ENCODE assay signal across 8 cellular contexts in the genomic region with DNA sequence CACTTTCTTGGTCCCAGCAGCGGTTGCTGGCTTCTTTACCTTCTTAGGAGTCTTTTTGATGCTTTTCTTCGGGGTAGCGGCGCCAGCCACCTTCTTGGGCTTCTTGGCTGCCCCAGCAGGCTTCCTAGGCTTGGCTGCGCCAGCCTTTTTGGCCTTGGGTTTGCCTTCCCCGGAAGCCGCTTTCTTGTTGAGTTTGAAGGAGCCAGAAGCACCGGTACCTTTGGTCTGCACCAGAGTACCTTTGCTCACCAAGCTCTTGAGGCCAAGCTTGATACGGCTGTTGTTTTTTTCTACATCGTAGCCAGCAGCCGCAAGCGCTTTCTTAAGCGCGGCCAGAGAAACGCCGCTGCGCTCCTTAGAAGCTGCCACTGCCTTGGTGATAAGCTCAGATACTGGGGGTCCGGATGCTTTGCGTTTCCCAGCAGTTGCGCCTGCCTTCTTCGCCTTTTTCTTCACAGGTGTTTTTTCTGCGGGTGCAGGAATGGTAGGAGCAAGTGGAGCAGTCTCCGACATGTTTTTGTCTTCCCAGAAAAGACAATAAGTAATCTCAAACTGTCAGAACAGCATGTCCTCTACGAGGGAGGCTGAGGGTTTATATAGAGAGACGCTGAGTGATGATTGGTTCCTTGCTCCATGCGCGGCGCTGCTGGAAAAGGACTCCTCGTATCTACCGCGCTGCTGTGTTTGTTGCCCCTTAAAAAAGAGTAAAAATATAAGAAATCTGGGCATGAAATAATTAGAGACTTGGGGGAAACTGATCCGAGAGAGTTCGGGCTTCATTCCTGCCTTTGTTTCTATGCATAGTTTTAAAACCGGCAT.
A peak's percentile ranks its signal among the peaks of the same experiment; 100 is the strongest.
DNase-seq lines count a peak whose midpoint lies in the region; ATAC-seq and TF ChIP-seq lines count a peak whose summit lies in the region.

No MANE protein-coding gene starts in this region.

- H3K4me3 ChIP-seq in Panc1 (ENCODE audit: low read depth in 2 of 2, low read length in 2 of 2): peak overlapping the region; percentile 78 to 87
- H3K4me3 ChIP-seq in prostate gland: peak overlapping the region; percentile 36 to 42

- DNase-seq in COR-L47 (lab: John Stamatoyannopoulos, UW): peak; percentile 73
- no peak for DNase-seq in Panc1 (ENCODE audit: low read depth, low spot score)
- DNase-seq in activated naive CD4-positive, alpha-beta T cell treated with anti-CD3 and anti-CD28 coated beads, Interleukin-2, amount 50 U/mL, for 16 hours: peak; percentile 66
- peak; percentile 64 for DNase-seq in Right ventricle myocardium superior
- peak; percentile 89 for DNase-seq in prostate gland (ENCODE audit: low spot score)
- DNase-seq in NCI-H1048 (lab: John Stamatoyannopoulos, UW): no peak

- POLR2A ChIA-PET in Panc1 (lab: Charles Lee): interaction anchor here (0.6 to 2.8 kb wide), 11 partner anchors 12 to 1630 kb away, joined by 3 to 20 read pairs (median 4); a partner anchor contains a TSS

- ATAC-seq in GM19438 (IDR thresholded peaks at IDR 0.05; ENCODE audit: low read depth, unreplicated experiment) (peak; percentile 42), HG03521 (IDR thresholded peaks at IDR 0.05; ENCODE audit: unreplicated experiment) (peak; percentile 47), Panc1 (peak; percentile 88), Right ventricle myocardium superior (ENCODE audit: poor library complexity) (peak; percentile 91)

- peak; percentile 93 for TF ChIP-seq POLR2A in prostate gland (IDR thresholded peaks at IDR 0.05)

- intact Hi-C loops in Panc1 (cut with micrococcal nuclease; ENCODE audit: unreplicated experiment): no loop called here
- intact Hi-C loops in Right ventricle myocardium superior (cut with DNase I): no loop called here
- intact Hi-C loops in prostate gland (cut with DNase I): no loop called here

- H3K36me3 ChIP-seq in Panc1 (ENCODE audit: control insufficient read depth, insufficient read depth, low read length) (no peaks in the 10 kb centered on the region), prostate gland (no peaks in the 10 kb centered on the region)

- H3K4me1 ChIP-seq in Panc1 (ENCODE audit: control insufficient read depth, insufficient read depth, low read length): peaks cover 25% of the 10 kb centered on the region
- no peaks in the 10 kb centered on the region for H3K4me1 ChIP-seq in prostate gland (replicated peaks)

- BruUV-seq in Panc1 (replicated peaks; lab: Mats Ljungman, UMichigan): TSS peak; percentile 99

- H3K27ac ChIP-seq in Panc1 (ENCODE audit: low read length) (peak overlapping the region; percentile 99), prostate gland (peak overlapping the region; percentile 82 to 87)

- H3K9me3 ChIP-seq in Panc1 (ENCODE audit: control insufficient read depth, insufficient read depth, low read depth, low read length): no peaks in the 10 kb centered on the region
- no peaks in the 10 kb centered on the region for H3K9me3 ChIP-seq in prostate gland

- WGBS in prostate gland: under 1% methylated on average over 33 of the region's 34 CpGs

- CTCF ChIA-PET in Panc1 (lab: Charles Lee): interaction anchor here (0.7 kb wide), 1 partner anchor 30 kb away, joined by 3 read pairs; a partner anchor contains a TSS

- no peak for TF ChIP-seq CTCF in Panc1 (IDR thresholded peaks at IDR 0.05)
- no peak for TF ChIP-seq CTCF in prostate gland (IDR thresholded peaks at IDR 0.05)

- no peaks in the 10 kb centered on the region for H3K27me3 ChIP-seq in Panc1 (ENCODE audit: control insufficient read depth, insufficient read depth, low read length)
- H3K27me3 ChIP-seq in prostate gland (replicated peaks; ENCODE audit: insufficient read depth): no peaks in the 10 kb centered on the region

- in situ Hi-C loops in Panc1 (cut with HindIII; ENCODE audit: low pct_unique_long_range_greater_than_20kb, low sequenced_read_pairs): no loop called here

Comparison
In these comparisons a context has a peak if more than half of its experiments do, and no peak if none do; other contexts are left out.
1. DNase-seq: peak in COR-L47 (single experiment), activated naive CD4-positive, alpha-beta T cell treated with anti-CD3 and anti-CD28 coated beads, Interleukin-2, amount 50 U/mL, for 16 hours (single experiment), Right ventricle myocardium superior (single experiment) and prostate gland (single experiment); none in Panc1 (single experiment) and NCI-H1048 (single experiment).
2. Peak in every context shown above with its lines, with median percentiles within 50 percentile points of each other: ATAC-seq.